ENCODE assay signal across 8 cellular contexts in genomic region chr19:49086296-49086695, GRCh38. TPM values are rescaled to one million over a fixed set of nuclear protein-coding genes. Genes with fewer than 3 reads are reported as not detected.
DNase-seq lines count a peak whose midpoint lies in the region; ATAC-seq and TF ChIP-seq lines count a peak whose summit lies in the region.

No MANE protein-coding gene starts in this region.

- no peak for TF ChIP-seq POLR2A in breast epithelium (IDR thresholded peaks at IDR 0.05)

- H3K9me3 ChIP-seq in heart right ventricle (no peaks in the 10 kb centered on the region), breast epithelium (no peaks in the 10 kb centered on the region), mucosa of descending colon (no peaks in the 10 kb centered on the region), aorta (ENCODE audit: control insufficient read depth, low read length) (no peaks in the 10 kb centered on the region)

- H3K36me3 ChIP-seq in heart right ventricle (peaks cover 0 to 49% (median 21%) of the 10 kb centered on the region in 9 donors), breast epithelium (no peaks in the 10 kb centered on the region), mucosa of descending colon (ENCODE audit: low read depth) (peaks cover 5% of the 10 kb centered on the region), aorta (ENCODE audit: control insufficient read depth in 1 of 2, insufficient read depth in 2 of 2, low read length in 1 of 2) (peaks cover 4 to 8% of the 10 kb centered on the region in 2 donors)

- ATAC-seq in heart right ventricle (no peak), mucosa of descending colon (no peak), aorta (ENCODE audit: low FRiP score) (no peak)

- DNase-seq in heart right ventricle (no peak), cardiac septum (ENCODE audit: low spot score) (no peak), breast epithelium (ENCODE audit: low spot score in 2 of 2) (no peak), mucosa of descending colon (no peak), aorta (no peak), SW 1271 (lab: John Stamatoyannopoulos, UW) (no peak), 8988T (no peak)
- no peak for DNase-seq in activated CD4-positive, CD25-positive, alpha-beta regulatory T cell (lab: John Stamatoyannopoulos, UW)

- H3K4me1 ChIP-seq in heart right ventricle (peaks cover 2 to 43% (median 30%) of the 10 kb centered on the region in 9 donors), breast epithelium (peaks cover 7 to 9% of the 10 kb centered on the region in 2 donors), mucosa of descending colon (ENCODE audit: low read depth) (peaks cover 17% of the 10 kb centered on the region), aorta (ENCODE audit: control insufficient read depth in 1 of 2, insufficient read depth in 2 of 2, low read length in 2 of 2) (no peaks in the 10 kb centered on the region)

- WGBS in heart right ventricle, 2 donors = 50 to 51% methylated on average over 11 of the region's 11 CpGs
- 54 to 58% methylated on average over 11 of the region's 11 CpGs for WGBS in aorta, 2 donors

- H3K27ac ChIP-seq in heart right ventricle = peak overlapping the region in 5 of 10 donors; percentile 78 to 95 (median 89)
- peak overlapping the region in 1 of 2 donors; percentile 89 for H3K27ac ChIP-seq in breast epithelium
- H3K27ac ChIP-seq in aorta (ENCODE audit: low read depth in 1 of 2, low read length in 2 of 2) = no peak overlapping the region

- H3K27me3 ChIP-seq in heart right ventricle (no peaks in the 10 kb centered on the region), breast epithelium (no peaks in the 10 kb centered on the region), aorta (ENCODE audit: control insufficient read depth in 1 of 2, insufficient read depth in 2 of 2, low read length in 1 of 2) (no peaks in the 10 kb centered on the region)

- intact Hi-C loops in heart right ventricle (cut with DNase I) (no loop called here), cardiac septum (cut with DNase I) (no loop called here), breast epithelium (cut with DNase I; ENCODE audit: low total_unique reads) (no loop called here), mucosa of descending colon (cut with DNase I, micrococcal nuclease) (no loop called here), aorta (cut with DNase I) (no loop called here)

- TF ChIP-seq CTCF in heart right ventricle (IDR thresholded peaks at IDR 0.05) (no peak), breast epithelium (IDR thresholded peaks at IDR 0.05) (no peak), mucosa of descending colon (IDR thresholded peaks at IDR 0.05) (no peak)

- H3K4me3 ChIP-seq in heart right ventricle (peak overlapping the region; percentile 61 to 100 (median 90)), breast epithelium (peak overlapping the region; percentile 86 to 94 (median 88)), mucosa of descending colon (peak overlapping the region; percentile 76), aorta (ENCODE audit: low read length in 2 of 2) (peak overlapping the region; percentile 24 to 65)

RNA-seq across cellular contexts. Expression of gene SNRNP70, which starts 1.0 kb away (rescaled TPM):
- total RNA-seq in heart right ventricle (100 to 1,000 TPM in 3 of 10 donors, 10 to 100 TPM in 7; 75.2 to 157 (median 88.4) TPM), cardiac septum (137 TPM), breast epithelium (100 to 1,000 TPM; 222 to 444 (median 316) TPM), mucosa of descending colon (100 to 1,000 TPM; 136 to 257 (median 200) TPM), aorta (100 to 1,000 TPM; 170 to 249 TPM)
- polyA plus RNA-seq in heart right ventricle (100 to 1,000 TPM; 114 to 330 TPM), aorta (100 to 1,000 TPM in 1 of 2 donors, 10 to 100 TPM in 1; 54.5 to 694 TPM)

RNA-seq across cellular contexts. Expression of gene KCNA7, which starts 13.8 kb away (rescaled TPM):
- total RNA-seq in heart right ventricle = 1 to 10 TPM in 2 of 10 donors, under 1 TPM in 7, not detected in 1; 0.11 to 4.8 (median 0.26) TPM
- 1 to 10 TPM in 1 of 2 donors, under 1 TPM in 1; 0.04 to 1.5 TPM for polyA plus RNA-seq in heart right ventricle
- total RNA-seq in cardiac septum = 0.27 TPM
- not detected for total RNA-seq in breast epithelium
- total RNA-seq in mucosa of descending colon = not detected
- not detected for total RNA-seq in aorta
- not detected for polyA plus RNA-seq in aorta

RNA-seq across cellular contexts. Expression of gene NTF4, which starts 21.7 kb away (rescaled TPM):
- total RNA-seq in heart right ventricle (1 to 10 TPM in 1 of 10 donors, under 1 TPM in 2, not detected in 7; 0.28 to 1.1 (median 0.71) TPM), cardiac septum (not detected), breast epithelium (1 to 10 TPM in 2 of 3 donors, not detected in 1; 3.9 to 6.4 TPM), mucosa of descending colon (not detected), aorta (not detected)
- polyA plus RNA-seq in heart right ventricle (1 to 10 TPM in 1 of 2 donors, under 1 TPM in 1; 0.06 to 1.6 TPM), aorta (not detected)

RNA-seq across cellular contexts. Expression of gene LIN7B, which starts 27.9 kb away (rescaled TPM):
- total RNA-seq in heart right ventricle (10 to 100 TPM; 17.6 to 26.7 (median 23.0) TPM), cardiac septum (24.7 TPM), breast epithelium (10 to 100 TPM in 2 of 3 donors, 1 to 10 TPM in 1; 8.5 to 17.6 (median 11.8) TPM), mucosa of descending colon (10 to 100 TPM in 2 of 3 donors, 1 to 10 TPM in 1; 7.2 to 20.4 (median 11.7) TPM), aorta (1 to 10 TPM; 8.4 to 9.7 TPM)
- polyA plus RNA-seq in heart right ventricle (10 to 100 TPM; 25.9 to 38.5 TPM), aorta (10 to 100 TPM in 1 of 2 donors, 1 to 10 TPM in 1; 7.6 to 24.1 TPM)

RNA-seq across cellular contexts. Expression of gene CGB7, which starts 28.7 kb away (rescaled TPM):
- total RNA-seq in heart right ventricle (not detected), cardiac septum (not detected), breast epithelium (1 to 10 TPM in 1 of 3 donors, under 1 TPM in 1, not detected in 1; 0.15 to 2.0 TPM), mucosa of descending colon (not detected), aorta (not detected)
- polyA plus RNA-seq in heart right ventricle (under 1 TPM; 0.14 to 0.37 TPM), aorta (not detected)
